ENCODE assay signal across 9 cellular contexts in the genomic region with DNA sequence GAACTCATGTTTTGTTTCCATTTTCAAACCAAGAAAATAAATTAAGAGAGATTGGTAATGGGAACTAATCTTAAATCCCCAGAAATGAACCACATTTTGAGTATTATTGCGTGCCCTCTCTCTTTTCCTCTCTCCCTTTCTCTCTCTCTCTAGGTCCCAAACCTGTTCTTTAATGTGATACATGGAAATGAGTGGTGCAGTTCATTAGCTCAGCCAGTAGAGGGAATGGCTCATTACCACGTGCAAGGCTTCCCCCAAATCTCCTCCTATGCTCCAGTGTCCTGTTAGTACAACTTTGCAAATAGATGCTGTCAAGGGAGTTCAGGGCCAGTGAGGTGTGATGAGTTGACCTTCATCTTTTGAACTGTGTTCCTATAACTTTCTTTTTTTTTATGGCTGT.
DNase-seq lines count a peak whose midpoint lies in the region; ATAC-seq, FAIRE-seq and TF ChIP-seq lines count a peak whose summit lies in the region.
"Had no signal": no experiment of that assay in that cellular context is flagged by ENCODE, and none has a peak within 500 bp of the region (broad histone marks: within the 10 kb centered on the region; RNA-seq: fewer than 3 reads in every experiment).

No MANE protein-coding gene starts in this region.

- FAIRE-seq in GM12892 (lab: Jason Lieb, UNC): no peak
- no peak for FAIRE-seq in bronchial epithelial cell (lab: Jason Lieb, UNC)
- FAIRE-seq: endothelial cell of umbilical vein had no signal

- TF ChIP-seq POLR2A in GM12892 (IDR thresholded peaks at IDR 0.05; ENCODE audit: low read depth, low read length): no peak

- peak; percentile 65 for TF ChIP-seq CTCF in bronchial epithelial cell (IDR thresholded peaks at IDR 0.05; ENCODE audit: insufficient read depth, low read length, severe bottlenecking)

- H3K36me3 ChIP-seq in bronchial epithelial cell (ENCODE audit: control insufficient read depth, insufficient read depth, low read length): no peaks in the 10 kb centered on the region

- H3K4me3 ChIP-seq in bronchial epithelial cell (ENCODE audit: low read depth, low read length): no peak overlapping the region

- DNase-seq in AG20443 (ENCODE audit: low spot score): peak; percentile 52
- peak; percentile 13 for DNase-seq in GM12892 (ENCODE audit: insufficient read length)
- peak; percentile 52 for DNase-seq in NCI-H82 (lab: John Stamatoyannopoulos, UW)
- DNase-seq in bronchial epithelial cell (ENCODE audit: low read depth): peak; percentile 56
- DNase-seq in mucosa of gallbladder (ENCODE audit: low spot score): peak; percentile 22
- no peak for DNase-seq in NCI-H1694 treated with DMSO at 0.1 percent for 48 hours (lab: John Stamatoyannopoulos, UW)
- DNase-seq in NCI-H1694 (lab: John Stamatoyannopoulos, UW): no peak

- H3K27me3 ChIP-seq in bronchial epithelial cell (ENCODE audit: control insufficient read depth, insufficient read depth, low read length): no peaks in the 10 kb centered on the region

- ATAC-seq in HG02938 (IDR thresholded peaks at IDR 0.05; ENCODE audit: unreplicated experiment): peak; percentile 82

Comparison
In these comparisons a context has a peak if more than half of its experiments do, and no peak if none do; other contexts are left out.
1. DNase-seq: peak in AG20443 (single experiment), GM12892 (single experiment), NCI-H82 (single experiment), bronchial epithelial cell (single experiment) and mucosa of gallbladder (single experiment); none in NCI-H1694 treated with DMSO at 0.1 percent for 48 hours (single experiment) and NCI-H1694 (single experiment).